ENCODE assay signal across 1 cellular context in the genomic region with DNA sequence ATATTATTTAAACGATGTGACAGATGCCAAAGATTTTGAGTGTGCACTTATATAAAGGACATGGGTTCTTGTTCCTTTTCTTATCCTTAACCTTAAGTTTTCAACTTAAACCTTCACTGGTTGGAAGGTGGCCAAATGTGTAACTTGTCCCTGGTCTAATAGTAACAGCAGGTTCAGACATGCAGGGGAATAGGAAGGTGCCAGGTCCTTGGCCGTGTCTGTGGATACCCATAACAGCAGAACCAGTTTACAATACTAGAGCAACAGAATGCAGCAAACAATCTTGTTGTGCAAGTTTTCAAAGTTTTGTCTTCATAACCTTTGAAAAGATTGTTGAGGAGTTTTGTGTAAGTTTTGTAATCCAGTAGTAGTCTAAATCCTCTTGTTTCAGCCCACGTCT.
TF ChIP-seq lines count a peak whose summit lies in the region.

No MANE protein-coding gene starts in this region.

TF ChIP-seq in K562, 482 proteins besides CTCF, POLR2A, EP300 and RAD21 (continued from another document):
- TF ChIP-seq, protein P1, sequence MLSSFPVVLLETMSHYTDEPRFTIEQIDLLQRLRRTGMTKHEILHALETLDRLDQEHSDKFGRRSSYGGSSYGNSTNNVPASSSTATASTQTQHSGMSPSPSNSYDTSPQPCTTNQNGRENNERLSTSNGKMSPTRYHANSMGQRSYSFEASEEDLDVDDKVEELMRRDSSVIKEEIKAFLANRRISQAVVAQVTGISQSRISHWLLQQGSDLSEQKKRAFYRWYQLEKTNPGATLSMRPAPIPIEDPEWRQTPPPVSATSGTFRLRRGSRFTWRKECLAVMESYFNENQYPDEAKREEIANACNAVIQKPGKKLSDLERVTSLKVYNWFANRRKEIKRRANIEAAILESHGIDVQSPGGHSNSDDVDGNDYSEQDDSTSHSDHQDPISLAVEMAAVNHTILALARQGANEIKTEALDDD (IDR thresholded peaks at IDR 0.05), result peak; percentile 92
- TF ChIP-seq NFRKB (IDR thresholded peaks at IDR 0.05; ENCODE audit: low read depth) (0 out of 2 replicates have a peak, but pooled peaks have one; percentile 7), NFIC (IDR thresholded peaks at IDR 0.05) (peak; percentile 77), THRAP3 (IDR thresholded peaks at IDR 0.05; ENCODE audit: borderline replicate concordance) (0 out of 2 replicates have a peak, but pooled peaks have one; percentile 40), ELF1 (tag; IDR thresholded peaks at IDR 0.05) (no peak), ZBTB34 (CRISPR knock-in tag; IDR thresholded peaks at IDR 0.05) (no peak)
- TF ChIP-seq, protein P2, sequence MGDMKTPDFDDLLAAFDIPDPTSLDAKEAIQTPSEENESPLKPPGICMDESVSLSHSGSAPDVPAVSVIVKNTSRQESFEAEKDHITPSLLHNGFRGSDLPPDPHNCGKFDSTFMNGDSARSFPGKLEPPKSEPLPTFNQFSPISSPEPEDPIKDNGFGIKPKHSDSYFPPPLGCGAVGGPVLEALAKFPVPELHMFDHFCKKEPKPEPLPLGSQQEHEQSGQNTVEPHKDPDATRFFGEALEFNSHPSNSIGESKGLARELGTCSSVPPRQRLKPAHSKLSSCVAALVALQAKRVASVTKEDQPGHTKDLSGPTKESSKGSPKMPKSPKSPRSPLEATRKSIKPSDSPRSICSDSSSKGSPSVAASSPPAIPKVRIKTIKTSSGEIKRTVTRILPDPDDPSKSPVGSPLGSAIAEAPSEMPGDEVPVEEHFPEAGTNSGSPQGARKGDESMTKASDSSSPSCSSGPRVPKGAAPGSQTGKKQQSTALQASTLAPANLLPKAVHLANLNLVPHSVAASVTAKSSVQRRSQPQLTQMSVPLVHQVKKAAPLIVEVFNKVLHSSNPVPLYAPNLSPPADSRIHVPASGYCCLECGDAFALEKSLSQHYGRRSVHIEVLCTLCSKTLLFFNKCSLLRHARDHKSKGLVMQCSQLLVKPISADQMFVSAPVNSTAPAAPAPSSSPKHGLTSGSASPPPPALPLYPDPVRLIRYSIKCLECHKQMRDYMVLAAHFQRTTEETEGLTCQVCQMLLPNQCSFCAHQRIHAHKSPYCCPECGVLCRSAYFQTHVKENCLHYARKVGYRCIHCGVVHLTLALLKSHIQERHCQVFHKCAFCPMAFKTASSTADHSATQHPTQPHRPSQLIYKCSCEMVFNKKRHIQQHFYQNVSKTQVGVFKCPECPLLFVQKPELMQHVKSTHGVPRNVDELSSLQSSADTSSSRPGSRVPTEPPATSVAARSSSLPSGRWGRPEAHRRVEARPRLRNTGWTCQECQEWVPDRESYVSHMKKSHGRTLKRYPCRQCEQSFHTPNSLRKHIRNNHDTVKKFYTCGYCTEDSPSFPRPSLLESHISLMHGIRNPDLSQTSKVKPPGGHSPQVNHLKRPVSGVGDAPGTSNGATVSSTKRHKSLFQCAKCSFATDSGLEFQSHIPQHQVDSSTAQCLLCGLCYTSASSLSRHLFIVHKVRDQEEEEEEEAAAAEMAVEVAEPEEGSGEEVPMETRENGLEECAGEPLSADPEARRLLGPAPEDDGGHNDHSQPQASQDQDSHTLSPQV (IDR thresholded peaks at IDR 0.05), result 0 out of 2 replicates have a peak, but pooled peaks have one; percentile 29
